Comparison of ENCODE assay signal across 8 cellular contexts in the genomic region with DNA sequence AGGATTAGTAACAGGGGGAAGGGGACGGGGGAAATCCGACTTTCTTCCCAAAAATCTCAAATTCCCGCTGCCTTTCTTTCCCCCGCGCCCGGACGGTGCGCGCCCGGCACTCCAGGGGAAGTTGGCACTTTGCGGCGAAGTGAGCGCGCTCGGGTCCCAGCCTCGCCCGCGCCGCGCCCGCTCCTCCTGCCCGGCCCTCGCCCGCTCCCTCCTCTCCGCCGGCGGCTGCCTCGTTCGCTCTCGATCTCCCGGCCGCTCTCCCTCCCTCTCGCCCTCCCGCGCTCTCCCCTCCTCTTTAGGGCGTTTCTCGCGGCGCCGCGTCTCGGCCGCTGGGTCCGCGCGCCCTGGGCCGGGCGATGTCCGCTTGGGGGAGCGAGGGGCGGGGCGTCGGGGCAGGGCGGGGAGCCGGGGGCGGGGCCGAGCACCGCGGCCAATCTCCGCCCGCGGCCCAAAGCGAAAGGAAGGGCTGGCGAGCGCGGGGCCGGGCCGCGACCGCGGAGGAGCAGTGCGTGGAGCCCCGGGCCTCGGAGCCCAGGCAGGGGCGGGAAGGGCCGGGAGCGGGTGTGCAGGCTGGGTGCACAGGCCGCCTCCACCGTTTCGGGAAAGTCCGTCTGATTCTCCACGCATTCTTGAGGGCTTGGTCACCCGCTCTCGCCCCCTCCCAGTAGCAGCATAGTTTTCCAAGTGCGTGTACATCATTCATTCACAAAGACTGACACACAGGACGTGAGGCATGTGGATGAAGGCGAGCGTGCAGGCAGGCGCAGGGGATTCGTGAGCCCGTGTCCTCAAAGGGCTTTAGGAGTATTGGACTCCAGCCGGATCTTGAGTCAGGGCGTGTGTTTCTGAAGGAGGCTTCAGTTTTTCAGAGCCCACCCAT.
DNase-seq lines count a peak whose midpoint lies in the region; ATAC-seq, FAIRE-seq and TF ChIP-seq lines count a peak whose summit lies in the region.

No MANE protein-coding gene starts in this region.

- ATAC-seq in GM18868 (IDR thresholded peaks at IDR 0.05; ENCODE audit: unreplicated experiment) (peak; percentile 79), HG03097 (IDR thresholded peaks at IDR 0.05; ENCODE audit: low FRiP score, unreplicated experiment) (peak; percentile 76)

- TF ChIP-seq CTCF in AG04449 (IDR thresholded peaks at IDR 0.05; ENCODE audit: insufficient read depth, low read length, missing control alignments): no peak
- TF ChIP-seq CTCF in kidney (IDR thresholded peaks at IDR 0.05; ENCODE audit: borderline replicate concordance, extremely low read depth, insufficient read depth): no peak

- H3K4me3 ChIP-seq in AG04449 (ENCODE audit: low read depth, low read length) (peak overlapping the region; percentile 82), kidney (ENCODE audit: low read length in 2 of 2) (peak overlapping the region; percentile 69 to 85)

- FAIRE-seq in kidney (lab: Jason Lieb, UNC): no peak

- H3K36me3 ChIP-seq in kidney (ENCODE audit: control insufficient read depth in 1 of 2, insufficient read depth in 2 of 2, low read length in 2 of 2): no peaks in the 10 kb centered on the region

- intact Hi-C loops in kidney (cut with DNase I): no loop called here

- H3K9ac ChIP-seq in kidney (ENCODE audit: low read length in 2 of 2): peak overlapping the region; percentile 86 to 92

- DNase-seq in AG04449 (ENCODE audit: low read depth, low spot score) (peak; percentile 97), NCI-H2196 treated with DMSO at 0.1 percent for 48 hours (lab: John Stamatoyannopoulos, UW; ENCODE audit: unreplicated experiment) (peak; percentile 86), cerebellum (ENCODE audit: low spot score) (peak; percentile 63), kidney (peak; percentile 99)
- peak; percentile 93 for DNase-seq in activated CD4-positive, CD25-positive, alpha-beta regulatory T cell treated with anti-CD3 and anti-CD28 coated beads, Interleukin-2, amount 50 U/mL, for 72 hours
- peak; percentile 80 to 89 (median 84) for DNase-seq in stimulated activated CD4-positive, alpha-beta T cell treated with anti-CD3 and anti-CD28 coated beads, Interleukin-12 subunit alpha, Interleukin-12 subunit beta, amount 100 ng/mL, for 48 hours (ENCODE audit: low read depth in 2 of 3, low spot score in 1 of 3)

- POLR2A ChIA-PET in AG04449 (lab: Yijun Ruan, JAX): interaction anchor here (0.6 to 2.0 kb wide), 5 partner anchors 12 to 348 kb away, joined by 3 to 4 read pairs (median 3); no protein-coding TSS in a partner anchor

- no peaks in the 10 kb centered on the region for H3K9me3 ChIP-seq in kidney (ENCODE audit: control insufficient read depth in 1 of 2, low read length in 2 of 2)

- H3K27ac ChIP-seq in kidney (ENCODE audit: low read depth in 2 of 2, low read length in 2 of 2): peak overlapping the region; percentile 91 to 93

- peaks cover 12 to 19% of the 10 kb centered on the region in 2 donors for H3K4me1 ChIP-seq in kidney (ENCODE audit: control insufficient read depth in 1 of 2, insufficient read depth in 1 of 2, low read depth in 1 of 2, low read length in 2 of 2)

- CTCF ChIA-PET in AG04449 (lab: Yijun Ruan, JAX): interaction anchor here (1.1 to 8.0 kb wide), 5 partner anchors 109 to 309 kb away, joined by 3 to 106 read pairs (median 26); no protein-coding TSS in a partner anchor

Comparison
In these comparisons a context has a peak if more than half of its experiments do, and no peak if none do; other contexts are left out.
1. Peak in every context shown above with its lines: DNase-seq, ATAC-seq, H3K4me3 ChIP-seq and H3K27ac ChIP-seq.